In the genomic region with DNA sequence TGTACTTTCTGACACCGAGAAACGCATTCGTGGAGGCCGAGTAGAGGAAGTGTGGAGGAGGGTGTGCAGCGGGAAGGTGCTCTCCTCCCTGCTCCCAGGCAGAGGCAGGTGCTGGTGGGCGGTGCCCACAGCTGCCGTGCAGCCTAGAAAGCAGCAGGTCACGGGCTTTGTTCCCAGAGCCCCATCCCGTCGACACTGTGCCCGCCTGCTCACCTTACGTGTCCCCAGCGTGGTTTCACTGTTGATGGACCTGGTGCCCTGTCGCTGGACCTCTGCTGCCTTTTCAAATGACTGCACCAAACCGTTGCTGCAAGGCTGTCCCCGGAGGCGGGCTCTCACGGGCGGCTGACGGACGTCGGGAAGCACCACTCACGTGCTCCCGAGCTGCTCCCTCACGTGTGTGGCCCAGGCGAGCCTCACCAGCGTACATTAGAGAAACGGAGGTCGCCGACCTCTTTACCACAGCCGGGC, we compare ENCODE assay signal across 13 cellular contexts. TPM values are rescaled to one million over a fixed set of nuclear protein-coding genes. Genes with fewer than 3 reads are reported as not detected.
DNase-seq lines count a peak whose midpoint lies in the region; ATAC-seq, FAIRE-seq and TF ChIP-seq lines count a peak whose summit lies in the region.
"Had no signal": no experiment of that assay in that cellular context is flagged by ENCODE, and none has a peak within 500 bp of the region (broad histone marks: within the 10 kb centered on the region; RNA-seq: fewer than 3 reads in every experiment).

No MANE protein-coding gene starts in this region.

- H3K27me3 ChIP-seq in endodermal cell (ENCODE audit: control insufficient read depth, insufficient read depth, low read length, poor library complexity, severe bottlenecking) (no peaks in the 10 kb centered on the region), aorta (ENCODE audit: control insufficient read depth in 1 of 2, insufficient read depth in 2 of 2, low read length in 1 of 2) (no peaks in the 10 kb centered on the region), body of pancreas (no peaks in the 10 kb centered on the region)
- H3K27me3 ChIP-seq: SJSA1 had no signal

- H3K4me3 Mint-ChIP-seq in T-cell (peak overlapping the region; percentile 37 to 62 (median 44)), endodermal cell (no peak overlapping the region)

- H3K36me3 ChIP-seq in endodermal cell (ENCODE audit: control insufficient read depth, insufficient read depth, low read length) = peaks cover 48% of the 10 kb centered on the region
- peaks cover 6 to 9% of the 10 kb centered on the region in 2 donors for H3K36me3 ChIP-seq in aorta (ENCODE audit: control insufficient read depth in 1 of 2, insufficient read depth in 2 of 2, low read length in 1 of 2)
- H3K36me3 ChIP-seq in body of pancreas (replicated peaks in 1 of 2; ENCODE audit: insufficient read depth in 1 of 2, low read depth in 2 of 2) = peaks cover 0 to 41% of the 10 kb centered on the region in 2 donors

- no peaks in the 10 kb centered on the region for H3K9me3 ChIP-seq in endodermal cell (ENCODE audit: control insufficient read depth, low read length)
- no peaks in the 10 kb centered on the region for H3K9me3 ChIP-seq in aorta (ENCODE audit: control insufficient read depth, low read length)
- no peaks in the 10 kb centered on the region for H3K9me3 ChIP-seq in body of pancreas
- H3K9me3 ChIP-seq: SJSA1 had no signal

- POLR2A ChIA-PET in T-cell (lab: Charles Lee) = no interaction called here

- H3K4me3 ChIP-seq in endodermal cell (ENCODE audit: low read length) = no peak overlapping the region
- H3K4me3 ChIP-seq in aorta (ENCODE audit: low read length in 2 of 2) = no peak overlapping the region
- H3K4me3 ChIP-seq in body of pancreas = no peak overlapping the region
- H3K4me3 ChIP-seq: SJSA1 had no signal

- H3K9me3 Mint-ChIP-seq in T-cell = no peaks in the 10 kb centered on the region
- H3K9me3 Mint-ChIP-seq in endodermal cell = no peaks in the 10 kb centered on the region

- peaks cover 10 to 14% (median 14%) of the 10 kb centered on the region in 3 donors for H3K4me1 Mint-ChIP-seq in T-cell
- H3K4me1 Mint-ChIP-seq in endodermal cell = no peaks in the 10 kb centered on the region

- no peak overlapping the region for H3K27ac ChIP-seq in endodermal cell (ENCODE audit: low read depth, low read length)
- no peak overlapping the region for H3K27ac ChIP-seq in aorta (ENCODE audit: low read depth in 1 of 2, low read length in 2 of 2)
- H3K27ac ChIP-seq in body of pancreas = no peak overlapping the region
- H3K27ac ChIP-seq: parathyroid adenoma, SJSA1 had no signal

- TF ChIP-seq CTCF in endodermal cell (conservative IDR thresholded peaks at IDR 0.05) = no peak
- no peak for TF ChIP-seq CTCF in body of pancreas (IDR thresholded peaks at IDR 0.05)

- H3K4me1 ChIP-seq in endodermal cell (ENCODE audit: control insufficient read depth, insufficient read depth, low read length) (no peaks in the 10 kb centered on the region), aorta (ENCODE audit: control insufficient read depth in 1 of 2, insufficient read depth in 2 of 2, low read length in 2 of 2) (no peaks in the 10 kb centered on the region), body of pancreas (no peaks in the 10 kb centered on the region)
- H3K4me1 ChIP-seq: parathyroid adenoma, SJSA1 had no signal

- no peak overlapping the region for H3K9ac ChIP-seq in endodermal cell (ENCODE audit: extremely low read depth, low read length, poor library complexity, severe bottlenecking)
- H3K9ac ChIP-seq: parathyroid adenoma had no signal

- 87 to 93% methylated on average over 29 to 31 of the region's 31 CpGs for WGBS in endodermal cell (ENCODE audit: insufficient coverage in 1 of 2, insufficient read length in 1 of 2), 2 experiments
- WGBS in aorta, 2 donors = 72 to 78% methylated on average over 31 of the region's 31 CpGs
- 84 to 90% methylated on average over 24 to 31 of the region's 31 CpGs for WGBS in body of pancreas, 2 donors

- peaks cover 22% of the 10 kb centered on the region for H3K36me3 Mint-ChIP-seq in T-cell
- peaks cover 49% of the 10 kb centered on the region for H3K36me3 Mint-ChIP-seq in endodermal cell (ENCODE audit: low read depth)

- H3K27me3 Mint-ChIP-seq in T-cell (no peaks in the 10 kb centered on the region), endodermal cell (ENCODE audit: insufficient read depth) (no peaks in the 10 kb centered on the region)

- intact Hi-C loops in aorta (cut with DNase I) (no loop called here), body of pancreas (cut with DNase I) (no loop called here)

- ATAC-seq in T-cell (replicated peaks in 1 of 4) (peak; percentile 63 to 84 (median 79)), aorta (ENCODE audit: low FRiP score) (no peak), body of pancreas (no peak)
- ATAC-seq: left ventricle myocardium superior had no signal

- CTCF ChIA-PET in T-cell (lab: Charles Lee) = no interaction called here

- FAIRE-seq in GM18507 (lab: Jason Lieb, UNC) = peak; percentile 73
- FAIRE-seq: colon, urothelium cell line had no signal

- H3K27ac Mint-ChIP-seq in T-cell (peak overlapping the region; percentile 65 to 77), endodermal cell (peak overlapping the region; percentile 48)

- no peak for DNase-seq in GM18507 (ENCODE audit: extremely low spot score, insufficient read length, low read depth)
- DNase-seq in T-cell = peak in 32 of 34 experiments; percentile 16 to 65 (median 36)
- peak; percentile 84 for DNase-seq in endodermal cell
- DNase-seq in cerebellar nuclear complex (lab: John Stamatoyannopoulos, UW) = no peak
- no peak for DNase-seq in aorta
- DNase-seq in body of pancreas = no peak
- DNase-seq: foreskin melanocyte, left ventricle myocardium superior, NCI-H446 treated with DMSO at 0.1 percent for 48 hours had no signal

- TF ChIP-seq POLR2A in body of pancreas (IDR thresholded peaks at IDR 0.05) = no peak

RNA-seq across cellular contexts. Expression of a gene that starts 20.8 kb away (rescaled TPM):
- total RNA-seq in T-cell (10 to 100 TPM; 38.3 to 87.0 (median 80.4) TPM), endodermal cell (100 to 1,000 TPM; 146 to 192 TPM), aorta (10 to 100 TPM; 24.9 to 37.7 TPM), body of pancreas (10 to 100 TPM; 47.5 to 89.0 TPM)
- polyA plus RNA-seq in endodermal cell (2013, experiment 1 of 2) = 103 TPM
- 96.8 TPM for polyA plus RNA-seq in endodermal cell (2013, experiment 2 of 2)
- polyA plus RNA-seq in aorta = 10 to 100 TPM; 50.9 to 56.2 TPM

RNA-seq across cellular contexts. Expression of a gene that starts 21.3 kb away (rescaled TPM):
- total RNA-seq in T-cell (100 to 1,000 TPM; 130 to 172 (median 161) TPM), endodermal cell (100 to 1,000 TPM; 126 to 132 TPM), aorta (10 to 100 TPM; 56.1 to 62.2 TPM), body of pancreas (10 to 100 TPM; 15.5 to 30.1 TPM)
- polyA plus RNA-seq in endodermal cell (2013, experiment 1 of 2) = 147 TPM
- 122 TPM for polyA plus RNA-seq in endodermal cell (2013, experiment 2 of 2)
- 10 to 100 TPM; 23.8 to 64.9 TPM for polyA plus RNA-seq in aorta

RNA-seq across cellular contexts. Expression of a gene that starts 33.8 kb away (rescaled TPM):
- total RNA-seq in T-cell (10 to 100 TPM in 2 of 5 donors, 1 to 10 TPM in 3; 2.1 to 13.5 (median 5.3) TPM), endodermal cell (10 to 100 TPM; 20.5 to 35.1 TPM), aorta (1 to 10 TPM; 1.5 to 1.8 TPM), body of pancreas (10 to 100 TPM in 1 of 2 donors, under 1 TPM in 1; 0.99 to 11.7 TPM)
- polyA plus RNA-seq in endodermal cell (2013, experiment 1 of 2) = 4.8 TPM
- 5.6 TPM for polyA plus RNA-seq in endodermal cell (2013, experiment 2 of 2)
- polyA plus RNA-seq in aorta = 1 to 10 TPM; 1.7 to 3.1 TPM

RNA-seq across cellular contexts. Expression of a gene that starts 40.9 kb away (rescaled TPM):
- 1 to 10 TPM in 2 of 5 donors, under 1 TPM in 2, not detected in 1; 0.42 to 1.5 (median 1.0) TPM for total RNA-seq in T-cell
- total RNA-seq in endodermal cell = under 1 TPM; 0.66 to 0.89 TPM
- polyA plus RNA-seq in endodermal cell (2013, experiment 1 of 2) = not detected
- not detected for polyA plus RNA-seq in endodermal cell (2013, experiment 2 of 2)
- total RNA-seq in aorta = under 1 TPM in 1 of 2 donors, not detected in 1; 0.42 TPM
- polyA plus RNA-seq in aorta = under 1 TPM in 1 of 2 donors, not detected in 1; 0.38 TPM
- not detected for total RNA-seq in body of pancreas
- total RNA-seq: left ventricle myocardium superior, SJSA1 had no signal

RNA-seq across cellular contexts. Expression of a gene that starts 51.6 kb away (rescaled TPM):
- 10 to 100 TPM; 33.4 to 39.3 (median 38.4) TPM for total RNA-seq in T-cell
- total RNA-seq in endodermal cell = 100 to 1,000 TPM in 1 of 2 donors, 10 to 100 TPM in 1; 84.3 to 102 TPM
- 78.1 TPM for polyA plus RNA-seq in endodermal cell (2013, experiment 1 of 2)
- polyA plus RNA-seq in endodermal cell (2013, experiment 2 of 2) = 65.1 TPM
- 10 to 100 TPM; 22.6 to 24.8 TPM for total RNA-seq in aorta
- 1 to 10 TPM; 4.4 to 4.9 TPM for polyA plus RNA-seq in aorta
- total RNA-seq in body of pancreas = 10 to 100 TPM; 10.1 to 44.5 TPM

Comparison
In these comparisons a context has a peak if more than half of its experiments do, and no peak if none do; other contexts are left out.
1. DNase-seq: peak in T-cell (32 of 34) and endodermal cell (single experiment); none in GM18507 (single experiment), cerebellar nuclear complex (0 of 2), aorta (0 of 2) and body of pancreas (0 of 4).
2. ATAC-seq: peak in T-cell (4 of 4); none in aorta (single experiment) and body of pancreas (single experiment).